8 cellular contexts compared by ENCODE assay signal in genomic region chr9:83473488-83473971, GRCh38.
DNase-seq lines count a peak whose midpoint lies in the region; ATAC-seq and TF ChIP-seq lines count a peak whose summit lies in the region.

No MANE protein-coding gene starts in this region.

- POLR2A ChIA-PET in GM10248 (lab: Yijun Ruan, JAX), result no interaction called here

- H3K4me1 ChIP-seq in esophagus muscularis mucosa, result peaks cover 0 to 38% (median 17%) of the 10 kb centered on the region in 4 donors

- peaks cover 11% of the 10 kb centered on the region for H3K27me3 Mint-ChIP-seq in progenitor cell of endocrine pancreas

- WGBS in esophagus muscularis mucosa, result 65% methylated on average over 5 of the region's 5 CpGs

- TF ChIP-seq CTCF in GM10248 (IDR thresholded peaks at IDR 0.05; ENCODE audit: control extremely low read depth, extremely low read depth, low read depth, missing control alignments) (no peak), esophagus muscularis mucosa (IDR thresholded peaks at IDR 0.05) (no peak), progenitor cell of endocrine pancreas (IDR thresholded peaks at IDR 0.05; ENCODE audit: unreplicated experiment) (no peak)

- H3K9me3 Mint-ChIP-seq in progenitor cell of endocrine pancreas (ENCODE audit: low read depth), result no peaks in the 10 kb centered on the region

- no peaks in the 10 kb centered on the region for H3K9me3 ChIP-seq in esophagus muscularis mucosa

- H3K27me3 ChIP-seq in esophagus muscularis mucosa, result no peaks in the 10 kb centered on the region

- no peak for TF ChIP-seq EP300 in esophagus muscularis mucosa (IDR thresholded peaks at IDR 0.05)

- ATAC-seq in GM21367 (IDR thresholded peaks at IDR 0.05; ENCODE audit: unreplicated experiment) (peak; percentile 97), HG03521 (IDR thresholded peaks at IDR 0.05; ENCODE audit: unreplicated experiment) (peak; percentile 97), esophagus mucosa (no peak)

- no peaks in the 10 kb centered on the region for H3K4me1 Mint-ChIP-seq in progenitor cell of endocrine pancreas (ENCODE audit: low read depth)

- H3K4me3 Mint-ChIP-seq in progenitor cell of endocrine pancreas (ENCODE audit: low read depth), result no peak overlapping the region

- intact Hi-C loops in esophagus muscularis mucosa (cut with DNase I), result no loop called here

- no peaks in the 10 kb centered on the region for H3K36me3 ChIP-seq in esophagus muscularis mucosa

- H3K4me3 ChIP-seq in esophagus muscularis mucosa, result peak overlapping the region in 1 of 4 donors; percentile 17

- H3K36me3 Mint-ChIP-seq in progenitor cell of endocrine pancreas (ENCODE audit: insufficient read depth), result no peaks in the 10 kb centered on the region

- H3K27ac ChIP-seq in esophagus muscularis mucosa (replicated peaks in 1 of 4), result peak overlapping the region in 3 of 4 donors; percentile 18 to 46 (median 28)

- no peak overlapping the region for H3K27ac Mint-ChIP-seq in progenitor cell of endocrine pancreas

- DNase-seq in GM10248 (ENCODE audit: extremely low spot score), result peak; percentile 18
- no peak for DNase-seq in esophagus muscularis mucosa (ENCODE audit: extremely low spot score)
- no peak for DNase-seq in progenitor cell of endocrine pancreas (ENCODE audit: low spot score, unreplicated experiment)
- DNase-seq in SKM-1 (lab: John Stamatoyannopoulos, UW; ENCODE audit: unreplicated experiment), result no peak
- DNase-seq in stimulated activated naive CD4-positive, alpha-beta T cell (lab: John Stamatoyannopoulos, UW), result no peak

- CTCF ChIA-PET in GM10248 (lab: Yijun Ruan, JAX), result no interaction called here

- TF ChIP-seq POLR2A in esophagus muscularis mucosa (IDR thresholded peaks at IDR 0.05; ENCODE audit: low read depth), result no peak
